Comparison of ENCODE assay signal across 24 cellular contexts in genomic region chrX:68846536-68846935, GRCh38. TPM values are rescaled to one million over a fixed set of nuclear protein-coding genes. Genes with fewer than 3 reads are reported as not detected.
DNase-seq lines count a peak whose midpoint lies in the region; ATAC-seq and TF ChIP-seq lines count a peak whose summit lies in the region.
"Had no signal": no experiment of that assay in that cellular context is flagged by ENCODE, and none has a peak within 500 bp of the region (broad histone marks: within the 10 kb centered on the region; RNA-seq: fewer than 3 reads in every experiment).

No MANE protein-coding gene starts in this region.

- TF ChIP-seq CTCF in WERI-Rb-1 (IDR thresholded peaks at IDR 0.05; ENCODE audit: low read depth, low read length): no peak

- no peak overlapping the region for H2BK5ac ChIP-seq in neuronal stem cell (ENCODE audit: low read length)

- H3K4me1 ChIP-seq in HAP-1 (peaks cover 20% of the 10 kb centered on the region), iPS DF 6.9 (ENCODE audit: control insufficient read depth, insufficient read depth, low read length) (peaks cover 6% of the 10 kb centered on the region), neuronal stem cell (ENCODE audit: control insufficient read depth in 2 of 2, insufficient read depth in 1 of 2, low read depth in 1 of 2, low read length in 2 of 2) (peaks cover 16 to 22% of the 10 kb centered on the region in 2 donors)
- H3K4me1 ChIP-seq: ascending aorta, gastrocnemius medialis had no signal

- no peak overlapping the region for H2BK120ac ChIP-seq in neuronal stem cell (ENCODE audit: low read depth, low read length)

- peaks cover 23% of the 10 kb centered on the region for H3K36me3 ChIP-seq in HAP-1 (replicated peaks)
- H3K36me3 ChIP-seq in WERI-Rb-1: no peaks in the 10 kb centered on the region
- no peaks in the 10 kb centered on the region for H3K36me3 ChIP-seq in iPS DF 6.9 (ENCODE audit: control insufficient read depth, insufficient read depth, low read length)
- H3K36me3 ChIP-seq in neuronal stem cell (replicated peaks in 1 of 2; ENCODE audit: control insufficient read depth in 2 of 2, insufficient read depth in 2 of 2, low read length in 2 of 2): peaks cover 19 to 31% of the 10 kb centered on the region in 2 donors
- H3K36me3 ChIP-seq: gastrocnemius medialis, Peyer's patch, thoracic aorta had no signal

- H3K4ac ChIP-seq in neuronal stem cell (ENCODE audit: low read length): no peak overlapping the region

- no peak for ATAC-seq in SK-N-SH treated with all-trans-retinoic acid at 6 μM for 48 hours
- ATAC-seq: esophagus mucosa; gastrocnemius medialis; left colon; natural killer cell treated with Interleukin-12 subunit alpha and Interleukin-12 subunit beta and Interleukin-15 and Interleukin-18, amount 100 ng/mL, for 72 hours had no signal

- H2AFZ ChIP-seq in neuronal stem cell (ENCODE audit: low read length): no peak overlapping the region

- H3K23ac ChIP-seq in neuronal stem cell (ENCODE audit: low read depth, low read length, poor library complexity): no peak overlapping the region

- no peak overlapping the region for H2BK15ac ChIP-seq in neuronal stem cell (ENCODE audit: low read length)

- no peak overlapping the region for H4K8ac ChIP-seq in neuronal stem cell (ENCODE audit: low read depth, low read length)

- in situ Hi-C loops in HAP-1 (cut with MboI; ENCODE audit: low sequenced_read_pairs): no loop called here

- no peak overlapping the region for H3K4me2 ChIP-seq in neuronal stem cell (ENCODE audit: insufficient read depth, low read length, poor library complexity, severe bottlenecking)
- H3K4me2 ChIP-seq: SK-N-SH had no signal

- no peak overlapping the region for H3K9ac ChIP-seq in neuronal stem cell (ENCODE audit: low read depth, low read length, poor library complexity)
- H3K9ac ChIP-seq: SK-N-SH had no signal

- no peak overlapping the region for H4K91ac ChIP-seq in neuronal stem cell (ENCODE audit: low read depth, low read length, poor library complexity)

- no peak overlapping the region for H2AK5ac ChIP-seq in neuronal stem cell (ENCODE audit: low read depth, low read length)

- no peak overlapping the region for H2BK12ac ChIP-seq in neuronal stem cell (ENCODE audit: low read length)

- H3K4me3 ChIP-seq in HAP-1 (no peak overlapping the region), WERI-Rb-1 (ENCODE audit: low read depth, low read length) (no peak overlapping the region), iPS DF 6.9 (ENCODE audit: low read length) (no peak overlapping the region), neuronal stem cell (ENCODE audit: low read length in 2 of 2) (no peak overlapping the region)
- H3K4me3 ChIP-seq: ascending aorta, gastrocnemius medialis, Peyer's patch, thoracic aorta had no signal

- no peaks in the 10 kb centered on the region for H3K27me3 ChIP-seq in HAP-1 (ENCODE audit: low read depth)
- H3K27me3 ChIP-seq in WERI-Rb-1 (ENCODE audit: insufficient read depth, low read depth, severe bottlenecking): peaks cover 8% of the 10 kb centered on the region
- H3K27me3 ChIP-seq in iPS DF 6.9 (ENCODE audit: control insufficient read depth, insufficient read depth, low read length): no peaks in the 10 kb centered on the region; the same call in 1 of the 2 replicates
- H3K27me3 ChIP-seq in neuronal stem cell (ENCODE audit: control insufficient read depth in 3 of 3, insufficient read depth in 3 of 3, low read depth in 1 of 3, low read length in 3 of 3): peaks cover 0 to 4% (median 0%) of the 10 kb centered on the region in 3 experiments
- H3K27me3 ChIP-seq: ascending aorta, gastrocnemius medialis, Peyer's patch had no signal

- H3K9me3 ChIP-seq in HAP-1 (no peaks in the 10 kb centered on the region), WERI-Rb-1 (ENCODE audit: severe bottlenecking) (no peaks in the 10 kb centered on the region), iPS DF 6.9 (ENCODE audit: control insufficient read depth, insufficient read depth, low read length) (no peaks in the 10 kb centered on the region), neuronal stem cell (replicated peaks in 1 of 2; ENCODE audit: control insufficient read depth in 2 of 2, insufficient read depth in 1 of 2, low read depth in 1 of 2, low read length in 2 of 2) (no peaks in the 10 kb centered on the region)
- H3K9me3 ChIP-seq: ascending aorta, gastrocnemius medialis, Peyer's patch, SK-N-SH, thoracic aorta had no signal

- no peak overlapping the region for H3K18ac ChIP-seq in neuronal stem cell (ENCODE audit: low read length)

- no CpG with 5 or more reads among the region's 6 CpGs for WGBS in iPS DF 6.9 (ENCODE audit: insufficient coverage, insufficient read length)
- WGBS in neuronal stem cell (ENCODE audit: extremely low coverage in 2 of 2, insufficient read length in 2 of 2, insufficient replicate concordance in 1 of 2), 2 donors: no CpG with 5 or more reads among the region's 6 CpGs

- no peak overlapping the region for H3K14ac ChIP-seq in neuronal stem cell (ENCODE audit: low read length)

- DNase-seq in HAP-1 (ENCODE audit: low spot score in 2 of 2): peak; percentile 89 to 92
- DNase-seq in WERI-Rb-1: no peak
- peak; percentile 37 for DNase-seq in iPS DF 6.9 (ENCODE audit: low read depth, low spot score)
- DNase-seq in neuronal stem cell (ENCODE audit: low spot score): peak; percentile 44
- DNase-seq in NCI-H1105 treated with DMSO at 0.1 percent for 48 hours (lab: John Stamatoyannopoulos, UW): no peak
- no peak for DNase-seq in cerebellar nuclear complex (lab: John Stamatoyannopoulos, UW)
- DNase-seq in NCI-H1105 (lab: John Stamatoyannopoulos, UW): no peak
- DNase-seq: CD4-positive, alpha-beta T cell; effector CD8-positive, alpha-beta T cell; gastrocnemius medialis; left colon; midbrain; NCI-H1436; NCI-H510A treated with DMSO at 0.1 percent for 48 hours; NK-92 treated with Interleukin-12 subunit alpha and Interleukin-12 subunit beta, amount 100 ng/mL, for 24 hours; Peyer's patch; SK-N-SH; stimulated activated CD4-positive, alpha-beta T cell treated with anti-CD3 and anti-CD28 coated beads, Interleukin-1b, Interleukin-23, amount 100 ng/mL, for 48 hours; stimulated activated naive CD4-positive, alpha-beta T cell had no signal

- peaks cover 2% of the 10 kb centered on the region for H3K79me1 ChIP-seq in neuronal stem cell (ENCODE audit: low read depth, low read length)

- H3K27ac ChIP-seq in WERI-Rb-1 (peak overlapping the region; percentile 49), iPS DF 6.9 (ENCODE audit: low read length) (no peak overlapping the region), neuronal stem cell (replicated peaks; ENCODE audit: low read length) (peak overlapping the region; percentile 62)
- H3K27ac ChIP-seq: ascending aorta, gastrocnemius medialis, thoracic aorta had no signal

TF ChIP-seq in SK-N-SH treated with all-trans-retinoic acid at 6 μM for 48 hours, 23 proteins besides CTCF, POLR2A, EP300 and RAD21:
- TF ChIP-seq CSDC2 (CRISPR knock-in tag; IDR thresholded peaks at IDR 0.05) (no peak), ZNF565 (CRISPR knock-in tag; conservative IDR thresholded peaks at IDR 0.05; ENCODE audit: low read depth) (no peak), CSRNP3 (CRISPR knock-in tag; IDR thresholded peaks at IDR 0.05) (no peak), PATZ1 (CRISPR knock-in tag; IDR thresholded peaks at IDR 0.05; ENCODE audit: borderline replicate concordance) (no peak), TOX (CRISPR knock-in tag; IDR thresholded peaks at IDR 0.05; ENCODE audit: borderline replicate concordance) (no peak), OSR1 (CRISPR knock-in tag; IDR thresholded peaks at IDR 0.05) (no peak), ZNF8 (CRISPR knock-in tag; IDR thresholded peaks at IDR 0.05) (no peak), ZFP30 (CRISPR knock-in tag; IDR thresholded peaks at IDR 0.05) (no peak), ZFP3 (CRISPR knock-in tag; IDR thresholded peaks at IDR 0.05) (no peak), ESRRG (CRISPR knock-in tag; IDR thresholded peaks at IDR 0.05) (no peak), SNAI2 (CRISPR knock-in tag; IDR thresholded peaks at IDR 0.05) (no peak), GLIS3 (CRISPR knock-in tag; IDR thresholded peaks at IDR 0.05) (no peak)

RNA-seq across cellular contexts. Expression of gene EFNB1, which starts 17.7 kb away (rescaled TPM):
- 111 TPM for polyA plus RNA-seq in neuronal stem cell (2013, experiment 1 of 2)
- 111 TPM for polyA plus RNA-seq in neuronal stem cell (2013, experiment 2 of 2)

Comparison
In these comparisons a context has a peak if more than half of its experiments do, and no peak if none do; other contexts are left out.
1. DNase-seq: peak in HAP-1 (2 of 2), iPS DF 6.9 (single experiment) and neuronal stem cell (single experiment); none in WERI-Rb-1 (single experiment), NCI-H1105 treated with DMSO at 0.1 percent for 48 hours (single experiment), cerebellar nuclear complex (0 of 2) and NCI-H1105 (single experiment).